Comparison of ENCODE assay signal across 9 cellular contexts in genomic region chr6:166488701-166489100, GRCh38.
DNase-seq lines count a peak whose midpoint lies in the region; ATAC-seq, FAIRE-seq and TF ChIP-seq lines count a peak whose summit lies in the region.
"Had no signal": no experiment of that assay in that cellular context is flagged by ENCODE, and none has a peak within 500 bp of the region (broad histone marks: within the 10 kb centered on the region; RNA-seq: fewer than 3 reads in every experiment).

No MANE protein-coding gene starts in this region.

- peak overlapping the region; percentile 59 for H3K27ac ChIP-seq in A673 (ENCODE audit: low read depth, low read length, poor library complexity, severe bottlenecking)
- H3K27ac ChIP-seq: C4-2B had no signal

- TF ChIP-seq CTCF in A673 (conservative IDR thresholded peaks at IDR 0.05; ENCODE audit: low read depth, low read length) (no peak), osteocyte (IDR thresholded peaks at IDR 0.05) (no peak), GM10248 (IDR thresholded peaks at IDR 0.05; ENCODE audit: control extremely low read depth, extremely low read depth, low read depth, missing control alignments) (no peak)

- peaks cover 20 to 25% of the 10 kb centered on the region in 2 donors for H3K4me1 Mint-ChIP-seq in effector memory CD8-positive, alpha-beta T cell (ENCODE audit: low read depth in 2 of 2)
- peaks cover 7% of the 10 kb centered on the region for H3K4me1 Mint-ChIP-seq in osteocyte (ENCODE audit: unreplicated experiment)

- FAIRE-seq in GM12891 (lab: Jason Lieb, UNC), result no peak

- intact Hi-C loops in A673 (cut with micrococcal nuclease; ENCODE audit: unreplicated experiment), result no loop called here

- no TSS peak for BruUV-seq in A673 (replicated peaks; lab: Mats Ljungman, UMichigan)

- ATAC-seq in effector memory CD8-positive, alpha-beta T cell (replicated peaks), result no peak
- no peak for ATAC-seq in GM18520 (IDR thresholded peaks at IDR 0.05; ENCODE audit: unreplicated experiment)

- peaks cover 0 to 2% of the 10 kb centered on the region in 2 donors for H3K27me3 Mint-ChIP-seq in effector memory CD8-positive, alpha-beta T cell
- no peaks in the 10 kb centered on the region for H3K27me3 Mint-ChIP-seq in osteocyte (ENCODE audit: unreplicated experiment)

- H3K9me3 Mint-ChIP-seq in effector memory CD8-positive, alpha-beta T cell, result no peaks in the 10 kb centered on the region
- H3K9me3 Mint-ChIP-seq in osteocyte (ENCODE audit: unreplicated experiment), result no peaks in the 10 kb centered on the region

- CTCF ChIA-PET in A673 (lab: Charles Lee) (no interaction called here), GM10248 (lab: Yijun Ruan, JAX) (interaction anchor here (0.6 kb wide), 1 partner anchor 13 kb away, joined by 3 read pairs; no protein-coding TSS in a partner anchor)

- H3K36me3 Mint-ChIP-seq in effector memory CD8-positive, alpha-beta T cell (ENCODE audit: insufficient read depth), result peaks cover 3% of the 10 kb centered on the region
- peaks cover 38% of the 10 kb centered on the region for H3K36me3 Mint-ChIP-seq in osteocyte (ENCODE audit: unreplicated experiment)

- TF ChIP-seq POLR2A in GM12891 (IDR thresholded peaks at IDR 0.05; ENCODE audit: low read depth, low read length), result no peak

- no peaks in the 10 kb centered on the region for H3K36me3 ChIP-seq in A673 (ENCODE audit: insufficient read depth, low read length, poor library complexity, severe bottlenecking)

- DNase-seq in A673 (ENCODE audit: low spot score) (no peak), osteocyte (ENCODE audit: extremely low spot score, unreplicated experiment) (no peak), GM12891 (ENCODE audit: insufficient read length, low spot score) (no peak), glomerular visceral epithelial cell (ENCODE audit: extremely low spot score) (no peak), GM10248 (ENCODE audit: extremely low spot score) (no peak)
- no peak for DNase-seq in Jurkat, Clone E6-1 (ENCODE audit: low read depth, low spot score)
- DNase-seq in effector memory CD8-positive, alpha-beta T cell, result no peak

- H3K27me3 ChIP-seq in A673 (replicated peaks; ENCODE audit: insufficient read depth, low read depth, low read length, poor library complexity), result no peaks in the 10 kb centered on the region

- H3K4me3 Mint-ChIP-seq in effector memory CD8-positive, alpha-beta T cell, result peak overlapping the region; percentile 70
- no peak overlapping the region for H3K4me3 Mint-ChIP-seq in osteocyte (ENCODE audit: unreplicated experiment)

- no peaks in the 10 kb centered on the region for H3K9me3 ChIP-seq in A673 (ENCODE audit: low read depth, low read length, poor library complexity, severe bottlenecking)

- peaks cover 35% of the 10 kb centered on the region for H3K4me1 ChIP-seq in A673 (ENCODE audit: insufficient read depth, low read length, poor library complexity, severe bottlenecking)

- POLR2A ChIA-PET in A673 (lab: Charles Lee; ENCODE audit: low non-redundant PET), result interaction anchor here (0.5 kb wide), 1 partner anchor 147 kb away, joined by 5 read pairs; no protein-coding TSS in a partner anchor
- POLR2A ChIA-PET in GM10248 (lab: Yijun Ruan, JAX), result no interaction called here

- peak overlapping the region; percentile 91 to 97 for H3K27ac Mint-ChIP-seq in effector memory CD8-positive, alpha-beta T cell
- H3K27ac Mint-ChIP-seq in osteocyte (ENCODE audit: unreplicated experiment), result peak overlapping the region; percentile 87

- H3K4me3 ChIP-seq in A673 (ENCODE audit: low read depth, low read length, poor library complexity, severe bottlenecking), result no peak overlapping the region
- peak overlapping the region; percentile 24 for H3K4me3 ChIP-seq in Jurkat, Clone E6-1 (ENCODE audit: low read length)

TF ChIP-seq in GM12891, 5 proteins besides CTCF, POLR2A, EP300 and RAD21:
- TF ChIP-seq PAX5 (IDR thresholded peaks at IDR 0.05; ENCODE audit: insufficient read depth, low read length, severe bottlenecking), result no peak
- TF ChIP-seq TAF1 (IDR thresholded peaks at IDR 0.05; ENCODE audit: low read depth, low read length), result no peak
- TF ChIP-seq SPI1 (IDR thresholded peaks at IDR 0.05; ENCODE audit: low read depth, low read length), result no peak
- TF ChIP-seq POLR2AphosphoS5 (IDR thresholded peaks at IDR 0.05; ENCODE audit: low read depth, low read length), result no peak
- TF ChIP-seq POU2F2 (IDR thresholded peaks at IDR 0.05; ENCODE audit: low read depth, low read length), result no peak
TF ChIP-seq in GM12891: peak in this region for 0.
